Comparison of ENCODE assay signal across 17 cellular contexts in genomic region chr1:38077523-38078147, GRCh38. TPM values are rescaled to one million over a fixed set of nuclear protein-coding genes. Genes with fewer than 3 reads are reported as not detected.
"Had no signal": no experiment of that assay in that cellular context is flagged by ENCODE, and none has a peak within 500 bp of the region (broad histone marks: within the 10 kb centered on the region; RNA-seq: fewer than 3 reads in every experiment).

No MANE protein-coding gene starts in this region.

- H3K4me1 ChIP-seq: body of pancreas, colonic mucosa, heart left ventricle, tibial artery had no signal

- H3K4me3 ChIP-seq: body of pancreas, colonic mucosa, heart left ventricle, tibial artery had no signal

- H3K27ac ChIP-seq: body of pancreas, colonic mucosa, heart left ventricle, neutrophil, tibial artery, WERI-Rb-1 had no signal

- DNase-seq: activated CD4-positive, alpha-beta memory T cell treated with anti-CD3 and anti-CD28 coated beads, Interleukin-2, amount 10 ng/mL, durations not matched to agents 7 days and 5 days; activated CD4-positive, alpha-beta T cell treated with anti-CD3 and anti-CD28 coated beads for 36 hours; activated effector memory CD4-positive, alpha-beta T cell treated with anti-CD3 and anti-CD28 coated beads, Interleukin-2, amount 50 U/mL, for 16 hours; activated T-cell treated with anti-CD3 and anti-CD28 coated beads, Interleukin-2, amount 50 U/mL, for 48 hours; body of pancreas; caudate nucleus; colonic mucosa; heart left ventricle; mesendoderm; natural killer cell; retina; stimulated activated CD4-positive, alpha-beta T cell treated with anti-CD3 and anti-CD28 coated beads, Interleukin-2, amount 100 ng/mL, for 48 hours; tibial artery; WERI-Rb-1 had no signal

- ATAC-seq: activated CD4-positive, alpha-beta T cell treated with anti-CD3 and anti-CD28 coated beads for 36 hours; body of pancreas; heart left ventricle; natural killer cell; stimulated activated memory B cell treated with anti-CD40 and anti-IgM and Interleukin-4, amounts not matched to agents 10 μg/mL and 1 μg/mL and 100 μg/mL, for 72 hours had no signal

- H3K36me3 ChIP-seq: colonic mucosa, heart left ventricle, neutrophil, tibial artery, WERI-Rb-1 had no signal

- H3K27me3 ChIP-seq: body of pancreas, colonic mucosa had no signal

- H3K9me3 ChIP-seq: body of pancreas, colonic mucosa, heart left ventricle, neutrophil, tibial artery had no signal

RNA-seq across cellular contexts. Expression of gene POU3F1, which starts 31.0 kb away (rescaled TPM):
- total RNA-seq: activated CD4-positive, alpha-beta memory T cell treated with anti-CD3 and anti-CD28 coated beads, Interleukin-2, amount 10 ng/mL, durations not matched to agents 7 days and 5 days; body of pancreas; colonic mucosa; subcutaneous adipose tissue had no signal
- polyA plus RNA-seq: heart left ventricle had no signal
